9 cellular contexts compared by ENCODE assay signal in the genomic region with DNA sequence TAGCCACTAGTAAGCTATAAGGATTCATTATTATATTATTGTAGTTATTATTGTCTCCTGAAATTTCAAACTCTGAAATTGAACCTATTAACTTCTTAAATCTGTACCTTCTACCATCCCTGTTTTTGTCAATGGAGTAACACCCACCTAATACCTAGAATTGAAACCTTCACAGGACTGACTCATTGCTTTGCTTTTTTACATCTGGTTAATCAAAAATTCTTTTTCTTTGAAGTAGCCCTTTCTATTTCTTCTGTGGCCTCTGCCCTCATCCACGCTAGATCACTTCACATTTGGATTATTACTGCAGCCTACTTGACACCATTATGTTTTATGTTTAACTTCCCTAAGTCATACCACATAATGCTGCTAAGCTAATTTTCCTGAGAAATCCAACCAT. TPM values are rescaled to one million over a fixed set of nuclear protein-coding genes. Genes with fewer than 3 reads are reported as not detected.
DNase-seq lines count a peak whose midpoint lies in the region; ATAC-seq and TF ChIP-seq lines count a peak whose summit lies in the region.
"Had no signal": no experiment of that assay in that cellular context is flagged by ENCODE, and none has a peak within 500 bp of the region (broad histone marks: within the 10 kb centered on the region; RNA-seq: fewer than 3 reads in every experiment).

No MANE protein-coding gene starts in this region.

- peak overlapping the region; percentile 16 to 62 for H3K27ac ChIP-seq in tibial artery

- no peaks in the 10 kb centered on the region for H3K27me3 Mint-ChIP-seq in activated naive CD4-positive, alpha-beta T cell treated with anti-CD3 and anti-CD28 coated beads for 36 hours (ENCODE audit: low read depth)

- H3K4me1 ChIP-seq in tibial artery = peaks cover 0 to 58% (median 22%) of the 10 kb centered on the region in 4 donors

- TF ChIP-seq CTCF in tibial artery (IDR thresholded peaks at IDR 0.05) = no peak

- no peaks in the 10 kb centered on the region for H3K27me3 ChIP-seq in tibial artery

- H3K4me1 Mint-ChIP-seq in activated naive CD4-positive, alpha-beta T cell treated with anti-CD3 and anti-CD28 coated beads for 36 hours (ENCODE audit: low read depth) = peaks cover 8% of the 10 kb centered on the region

- H3K36me3 Mint-ChIP-seq in activated naive CD4-positive, alpha-beta T cell treated with anti-CD3 and anti-CD28 coated beads for 36 hours (ENCODE audit: low read depth) = peaks cover 29% of the 10 kb centered on the region

- H3K4me3 Mint-ChIP-seq in activated naive CD4-positive, alpha-beta T cell treated with anti-CD3 and anti-CD28 coated beads for 36 hours = no peak overlapping the region

- intact Hi-C loops in activated naive CD4-positive, alpha-beta T cell treated with anti-CD3 and anti-CD28 coated beads for 36 hours (cut with micrococcal nuclease) = loop anchor here (1.0 kb wide), 2 partner anchors 33 to 57 kb away; partner anchors contain the start of gene LARS1
- intact Hi-C loops in tibial artery (cut with DNase I; ENCODE audit: low total_unique reads) = no loop called here

- H3K36me3 ChIP-seq in tibial artery = peaks cover 15 to 37% (median 18%) of the 10 kb centered on the region in 3 donors

- no peak overlapping the region for H3K27ac Mint-ChIP-seq in activated naive CD4-positive, alpha-beta T cell treated with anti-CD3 and anti-CD28 coated beads for 36 hours

- peak; percentile 11 for DNase-seq in activated naive CD4-positive, alpha-beta T cell treated with anti-CD3 and anti-CD28 coated beads for 36 hours
- no peak for DNase-seq in activated naive CD4-positive, alpha-beta T cell treated with Interleukin-2 at 50 U/mL for 16 hours
- DNase-seq in SW480 (ENCODE audit: low spot score) (peak; percentile 22), tibial artery (no peak), NCI-H2171 treated with DMSO at 0.1 percent for 48 hours (lab: John Stamatoyannopoulos, UW) (no peak)
- no peak for DNase-seq in activated CD4-positive, alpha-beta T cell treated with anti-CD3 and anti-CD28 coated beads, Interleukin-2, amount 50 U/mL, for 4 hours
- DNase-seq: NCI-H1436 treated with DMSO at 0.1 percent for 48 hours had no signal

- H3K9me3 ChIP-seq in tibial artery = no peaks in the 10 kb centered on the region

- CTCF ChIA-PET in activated naive CD4-positive, alpha-beta T cell treated with anti-CD3 and anti-CD28 coated beads for 36 hours (lab: Charles Lee) = interaction anchor here (1.1 kb wide), 1 partner anchor 108 kb away, joined by 3 read pairs; no protein-coding TSS in a partner anchor

- H3K4me3 ChIP-seq in tibial artery = no peak overlapping the region

- ATAC-seq in HG02870 (IDR thresholded peaks at IDR 0.05; ENCODE audit: unreplicated experiment) (peak; percentile 84), HG03135 (IDR thresholded peaks at IDR 0.05; ENCODE audit: unreplicated experiment) (no peak)

- no peaks in the 10 kb centered on the region for H3K9me3 Mint-ChIP-seq in activated naive CD4-positive, alpha-beta T cell treated with anti-CD3 and anti-CD28 coated beads for 36 hours

RNA-seq across cellular contexts. Expression of gene RBM27, which starts 35.6 kb away (rescaled TPM):
- total RNA-seq in activated naive CD4-positive, alpha-beta T cell treated with anti-CD3 and anti-CD28 coated beads for 36 hours = 10 to 100 TPM; 14.8 to 18.3 TPM

RNA-seq across cellular contexts. Expression of gene LARS1, which starts 56.5 kb away (rescaled TPM):
- 100 to 1,000 TPM; 181 to 202 TPM for total RNA-seq in activated naive CD4-positive, alpha-beta T cell treated with anti-CD3 and anti-CD28 coated beads for 36 hours

Comparison
In these comparisons a context has a peak if more than half of its experiments do, and no peak if none do; other contexts are left out.
1. DNase-seq: peak in activated naive CD4-positive, alpha-beta T cell treated with anti-CD3 and anti-CD28 coated beads for 36 hours (single experiment) and SW480 (single experiment); none in activated naive CD4-positive, alpha-beta T cell treated with Interleukin-2 at 50 U/mL for 16 hours (single experiment), tibial artery (0 of 2), NCI-H2171 treated with DMSO at 0.1 percent for 48 hours (single experiment) and activated CD4-positive, alpha-beta T cell treated with anti-CD3 and anti-CD28 coated beads, Interleukin-2, amount 50 U/mL, for 4 hours (0 of 2).